1 cellular context compared by ENCODE assay signal in genomic region chr4:85514117-85514516, GRCh38.
TF ChIP-seq lines count a peak whose summit lies in the region.

No MANE protein-coding gene starts in this region.

TF ChIP-seq in A549, 52 proteins besides CTCF, POLR2A, EP300 and RAD21 (continued from another document):
- no peak for TF ChIP-seq BCL3 (IDR thresholded peaks at IDR 0.05)
- no peak for TF ChIP-seq CBX2 (IDR thresholded peaks at IDR 0.05; ENCODE audit: borderline replicate concordance, low read depth)
